ENCODE assay signal across 3 cellular contexts in the genomic region with DNA sequence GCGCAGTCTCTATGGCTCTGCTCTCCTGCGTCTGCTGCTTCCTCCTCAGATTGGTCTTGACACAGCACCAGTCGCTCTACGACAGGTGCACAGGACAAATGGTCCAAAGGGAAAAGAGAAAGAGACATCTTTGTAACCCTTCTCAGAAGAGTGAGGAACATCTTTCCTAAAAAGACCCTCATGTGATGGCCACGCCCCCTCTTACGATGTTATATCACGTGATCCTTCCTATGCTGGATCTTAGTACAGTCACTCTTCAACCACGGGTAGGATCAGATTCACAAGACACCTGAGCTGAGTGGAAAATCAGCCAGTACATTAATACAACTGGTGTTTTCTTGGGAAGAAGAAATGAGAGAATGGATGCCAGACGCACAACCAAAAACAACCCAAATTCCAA.
TF ChIP-seq lines count a peak whose summit lies in the region.

No MANE protein-coding gene starts in this region.

TF ChIP-seq in A549, 52 proteins besides CTCF, POLR2A, EP300 and RAD21:
- TF ChIP-seq, protein P1, sequence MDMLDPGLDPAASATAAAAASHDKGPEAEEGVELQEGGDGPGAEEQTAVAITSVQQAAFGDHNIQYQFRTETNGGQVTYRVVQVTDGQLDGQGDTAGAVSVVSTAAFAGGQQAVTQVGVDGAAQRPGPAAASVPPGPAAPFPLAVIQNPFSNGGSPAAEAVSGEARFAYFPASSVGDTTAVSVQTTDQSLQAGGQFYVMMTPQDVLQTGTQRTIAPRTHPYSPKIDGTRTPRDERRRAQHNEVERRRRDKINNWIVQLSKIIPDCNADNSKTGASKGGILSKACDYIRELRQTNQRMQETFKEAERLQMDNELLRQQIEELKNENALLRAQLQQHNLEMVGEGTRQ (IDR thresholded peaks at IDR 0.05), result 0 out of 2 replicates have a peak, but pooled peaks have one; percentile 25
- TF ChIP-seq, protein P2, sequence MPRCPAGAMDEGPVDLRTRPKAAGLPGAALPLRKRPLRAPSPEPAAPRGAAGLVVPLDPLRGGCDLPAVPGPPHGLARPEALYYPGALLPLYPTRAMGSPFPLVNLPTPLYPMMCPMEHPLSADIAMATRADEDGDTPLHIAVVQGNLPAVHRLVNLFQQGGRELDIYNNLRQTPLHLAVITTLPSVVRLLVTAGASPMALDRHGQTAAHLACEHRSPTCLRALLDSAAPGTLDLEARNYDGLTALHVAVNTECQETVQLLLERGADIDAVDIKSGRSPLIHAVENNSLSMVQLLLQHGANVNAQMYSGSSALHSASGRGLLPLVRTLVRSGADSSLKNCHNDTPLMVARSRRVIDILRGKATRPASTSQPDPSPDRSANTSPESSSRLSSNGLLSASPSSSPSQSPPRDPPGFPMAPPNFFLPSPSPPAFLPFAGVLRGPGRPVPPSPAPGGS (IDR thresholded peaks at IDR 0.05), result no peak

TF ChIP-seq in GM23338, 12 proteins besides CTCF, POLR2A, EP300 and RAD21 (continued from another document):
- TF ChIP-seq, protein P3, sequence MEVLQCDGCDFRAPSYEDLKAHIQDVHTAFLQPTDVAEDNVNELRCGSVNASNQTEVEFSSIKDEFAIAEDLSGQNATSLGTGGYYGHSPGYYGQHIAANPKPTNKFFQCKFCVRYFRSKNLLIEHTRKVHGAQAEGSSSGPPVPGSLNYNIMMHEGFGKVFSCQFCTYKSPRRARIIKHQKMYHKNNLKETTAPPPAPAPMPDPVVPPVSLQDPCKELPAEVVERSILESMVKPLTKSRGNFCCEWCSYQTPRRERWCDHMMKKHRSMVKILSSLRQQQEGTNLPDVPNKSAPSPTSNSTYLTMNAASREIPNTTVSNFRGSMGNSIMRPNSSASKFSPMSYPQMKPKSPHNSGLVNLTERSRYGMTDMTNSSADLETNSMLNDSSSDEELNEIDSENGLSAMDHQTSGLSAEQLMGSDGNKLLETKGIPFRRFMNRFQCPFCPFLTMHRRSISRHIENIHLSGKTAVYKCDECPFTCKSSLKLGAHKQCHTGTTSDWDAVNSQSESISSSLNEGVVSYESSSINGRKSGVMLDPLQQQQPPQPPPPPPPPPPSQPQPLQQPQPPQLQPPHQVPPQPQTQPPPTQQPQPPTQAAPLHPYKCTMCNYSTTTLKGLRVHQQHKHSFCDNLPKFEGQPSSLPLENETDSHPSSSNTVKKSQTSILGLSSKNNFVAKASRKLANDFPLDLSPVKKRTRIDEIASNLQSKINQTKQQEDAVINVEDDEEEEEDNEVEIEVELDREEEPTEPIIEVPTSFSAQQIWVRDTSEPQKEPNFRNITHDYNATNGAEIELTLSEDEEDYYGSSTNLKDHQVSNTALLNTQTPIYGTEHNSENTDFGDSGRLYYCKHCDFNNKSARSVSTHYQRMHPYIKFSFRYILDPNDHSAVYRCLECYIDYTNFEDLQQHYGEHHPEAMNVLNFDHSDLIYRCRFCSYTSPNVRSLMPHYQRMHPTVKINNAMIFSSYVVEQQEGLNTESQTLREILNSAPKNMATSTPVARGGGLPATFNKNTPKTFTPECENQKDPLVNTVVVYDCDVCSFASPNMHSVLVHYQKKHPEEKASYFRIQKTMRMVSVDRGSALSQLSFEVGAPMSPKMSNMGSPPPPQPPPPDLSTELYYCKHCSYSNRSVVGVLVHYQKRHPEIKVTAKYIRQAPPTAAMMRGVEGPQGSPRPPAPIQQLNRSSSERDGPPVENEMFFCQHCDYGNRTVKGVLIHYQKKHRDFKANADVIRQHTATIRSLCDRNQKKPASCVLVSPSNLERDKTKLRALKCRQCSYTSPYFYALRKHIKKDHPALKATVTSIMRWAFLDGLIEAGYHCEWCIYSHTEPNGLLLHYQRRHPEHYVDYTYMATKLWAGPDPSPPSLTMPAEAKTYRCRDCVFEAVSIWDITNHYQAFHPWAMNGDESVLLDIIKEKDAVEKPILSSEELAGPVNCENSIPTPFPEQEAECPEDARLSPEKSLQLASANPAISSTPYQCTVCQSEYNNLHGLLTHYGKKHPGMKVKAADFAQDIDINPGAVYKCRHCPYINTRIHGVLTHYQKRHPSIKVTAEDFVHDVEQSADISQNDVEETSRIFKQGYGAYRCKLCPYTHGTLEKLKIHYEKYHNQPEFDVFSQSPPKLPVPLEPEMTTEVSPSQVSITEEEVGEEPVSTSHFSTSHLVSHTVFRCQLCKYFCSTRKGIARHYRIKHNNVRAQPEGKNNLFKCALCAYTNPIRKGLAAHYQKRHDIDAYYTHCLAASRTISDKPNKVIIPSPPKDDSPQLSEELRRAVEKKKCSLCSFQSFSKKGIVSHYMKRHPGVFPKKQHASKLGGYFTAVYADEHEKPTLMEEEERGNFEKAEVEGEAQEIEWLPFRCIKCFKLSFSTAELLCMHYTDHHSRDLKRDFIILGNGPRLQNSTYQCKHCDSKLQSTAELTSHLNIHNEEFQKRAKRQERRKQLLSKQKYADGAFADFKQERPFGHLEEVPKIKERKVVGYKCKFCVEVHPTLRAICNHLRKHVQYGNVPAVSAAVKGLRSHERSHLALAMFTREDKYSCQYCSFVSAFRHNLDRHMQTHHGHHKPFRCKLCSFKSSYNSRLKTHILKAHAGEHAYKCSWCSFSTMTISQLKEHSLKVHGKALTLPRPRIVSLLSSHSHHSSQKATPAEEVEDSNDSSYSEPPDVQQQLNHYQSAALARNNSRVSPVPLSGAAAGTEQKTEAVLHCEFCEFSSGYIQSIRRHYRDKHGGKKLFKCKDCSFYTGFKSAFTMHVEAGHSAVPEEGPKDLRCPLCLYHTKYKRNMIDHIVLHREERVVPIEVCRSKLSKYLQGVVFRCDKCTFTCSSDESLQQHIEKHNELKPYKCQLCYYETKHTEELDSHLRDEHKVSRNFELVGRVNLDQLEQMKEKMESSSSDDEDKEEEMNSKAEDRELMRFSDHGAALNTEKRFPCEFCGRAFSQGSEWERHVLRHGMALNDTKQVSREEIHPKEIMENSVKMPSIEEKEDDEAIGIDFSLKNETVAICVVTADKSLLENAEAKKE (CRISPR knock-in tag; IDR thresholded peaks at IDR 0.05), result no peak
- TF ChIP-seq JUNB (IDR thresholded peaks at IDR 0.05; ENCODE audit: unreplicated experiment) (no peak), ZNF114 (CRISPR knock-in tag; IDR thresholded peaks at IDR 0.05) (no peak), EZH2phosphoT487 (IDR thresholded peaks at IDR 0.05; ENCODE audit: unreplicated experiment) (no peak), STAT1 (IDR thresholded peaks at IDR 0.05; ENCODE audit: unreplicated experiment) (no peak), NANOG (IDR thresholded peaks at IDR 0.05; ENCODE audit: borderline replicate concordance) (no peak), ZNF331 (CRISPR knock-in tag; IDR thresholded peaks at IDR 0.05; ENCODE audit: low read depth) (no peak), CREB1 (CRISPR knock-in tag; IDR thresholded peaks at IDR 0.05; ENCODE audit: low read depth) (no peak)
- TF ChIP-seq, protein P4, sequence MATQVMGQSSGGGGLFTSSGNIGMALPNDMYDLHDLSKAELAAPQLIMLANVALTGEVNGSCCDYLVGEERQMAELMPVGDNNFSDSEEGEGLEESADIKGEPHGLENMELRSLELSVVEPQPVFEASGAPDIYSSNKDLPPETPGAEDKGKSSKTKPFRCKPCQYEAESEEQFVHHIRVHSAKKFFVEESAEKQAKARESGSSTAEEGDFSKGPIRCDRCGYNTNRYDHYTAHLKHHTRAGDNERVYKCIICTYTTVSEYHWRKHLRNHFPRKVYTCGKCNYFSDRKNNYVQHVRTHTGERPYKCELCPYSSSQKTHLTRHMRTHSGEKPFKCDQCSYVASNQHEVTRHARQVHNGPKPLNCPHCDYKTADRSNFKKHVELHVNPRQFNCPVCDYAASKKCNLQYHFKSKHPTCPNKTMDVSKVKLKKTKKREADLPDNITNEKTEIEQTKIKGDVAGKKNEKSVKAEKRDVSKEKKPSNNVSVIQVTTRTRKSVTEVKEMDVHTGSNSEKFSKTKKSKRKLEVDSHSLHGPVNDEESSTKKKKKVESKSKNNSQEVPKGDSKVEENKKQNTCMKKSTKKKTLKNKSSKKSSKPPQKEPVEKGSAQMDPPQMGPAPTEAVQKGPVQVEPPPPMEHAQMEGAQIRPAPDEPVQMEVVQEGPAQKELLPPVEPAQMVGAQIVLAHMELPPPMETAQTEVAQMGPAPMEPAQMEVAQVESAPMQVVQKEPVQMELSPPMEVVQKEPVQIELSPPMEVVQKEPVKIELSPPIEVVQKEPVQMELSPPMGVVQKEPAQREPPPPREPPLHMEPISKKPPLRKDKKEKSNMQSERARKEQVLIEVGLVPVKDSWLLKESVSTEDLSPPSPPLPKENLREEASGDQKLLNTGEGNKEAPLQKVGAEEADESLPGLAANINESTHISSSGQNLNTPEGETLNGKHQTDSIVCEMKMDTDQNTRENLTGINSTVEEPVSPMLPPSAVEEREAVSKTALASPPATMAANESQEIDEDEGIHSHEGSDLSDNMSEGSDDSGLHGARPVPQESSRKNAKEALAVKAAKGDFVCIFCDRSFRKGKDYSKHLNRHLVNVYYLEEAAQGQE (IDR thresholded peaks at IDR 0.05; ENCODE audit: unreplicated experiment), result no peak

TF ChIP-seq in K562, 482 proteins besides CTCF, POLR2A, EP300 and RAD21 (continued from another document):
- TF ChIP-seq, protein P1 (CRISPR knock-in tag; IDR thresholded peaks at IDR 0.05), result peak; percentile 42
- TF ChIP-seq RAD51 (IDR thresholded peaks at IDR 0.05; ENCODE audit: borderline replicate concordance, low read depth), result peak; percentile 62
- TF ChIP-seq CEBPG (CRISPR knock-in tag; IDR thresholded peaks at IDR 0.05), result no peak
- TF ChIP-seq CEBPG (tag; conservative IDR thresholded peaks at IDR 0.05 in 1 of 2, IDR thresholded peaks at IDR 0.05 in 1 of 2), result no peak
